Comparison of ENCODE assay signal across 8 cellular contexts in genomic region chr6:3157151-3157933, GRCh38. TPM values are rescaled to one million over a fixed set of nuclear protein-coding genes. Genes with fewer than 3 reads are reported as not detected.
A peak's percentile ranks its signal among the peaks of the same experiment; 100 is the strongest.
DNase-seq lines count a peak whose midpoint lies in the region; ATAC-seq and TF ChIP-seq lines count a peak whose summit lies in the region.

TUBB2A (minus strand) TSS chr6:3157544; CDS start chr6:3157463, 81 bp downstream.

- peaks cover 25% of the 10 kb centered on the region for H3K4me1 ChIP-seq in DND-41 (ENCODE audit: insufficient read depth, low read length)
- H3K4me1 ChIP-seq in trophoblast cell (ENCODE audit: control insufficient read depth in 1 of 2, insufficient read depth in 2 of 2, low read length in 2 of 2), result peaks cover 6 to 15% of the 10 kb centered on the region in 2 experiments
- H3K4me1 ChIP-seq in tibial nerve, result peaks cover 0 to 42% (median 0%) of the 10 kb centered on the region in 4 donors

- peak within 1 kb of the TSS; percentile 92 for H2AK5ac ChIP-seq in trophoblast cell (ENCODE audit: low read length)

- intact Hi-C loops in Right ventricle myocardium superior (cut with DNase I), result loop anchor here (5.0 kb wide), 1 partner anchor 95 kb away; no protein-coding TSS in a partner anchor

- POLR2A ChIA-PET in activated naive CD8-positive, alpha-beta T cell treated with anti-CD3 and anti-CD28 coated beads, Interleukin-2, amount 10 ng/mL, durations not matched to agents 7 days and 5 days (lab: Charles Lee), result interaction anchor here (0.6 to 1.3 kb wide), 7 partner anchors 9 to 464 kb away, joined by 3 to 5 read pairs (median 3); partner anchors contain the start of gene BPHL

- peak; percentile 85 for ATAC-seq in DND-41 (ENCODE audit: insufficient read depth, low read depth)
- peak; percentile 79 for ATAC-seq in GM21515 (IDR thresholded peaks at IDR 0.05; ENCODE audit: unreplicated experiment)
- peak; percentile 71 for ATAC-seq in activated naive CD8-positive, alpha-beta T cell treated with anti-CD3 and anti-CD28 coated beads, Interleukin-2, amount 10 ng/mL, durations not matched to agents 7 days and 5 days (ENCODE audit: low read depth)
- peak; percentile 92 for ATAC-seq in Right ventricle myocardium superior (ENCODE audit: poor library complexity)

- H3K79me2 ChIP-seq in DND-41 (ENCODE audit: insufficient read depth, low read length), result no peaks in the 10 kb centered on the region
- peaks cover 12% of the 10 kb centered on the region for H3K79me2 ChIP-seq in trophoblast cell (ENCODE audit: control insufficient read depth, insufficient read depth, low read length, poor library complexity)

- peak within 1 kb of the TSS; percentile 86 for H4K12ac ChIP-seq in trophoblast cell (ENCODE audit: low read depth, low read length)

- peak within 1 kb of the TSS; percentile 98 for H2BK120ac ChIP-seq in trophoblast cell (ENCODE audit: insufficient read depth, low read length, poor library complexity)

- H3K4me3 ChIP-seq in DND-41 (ENCODE audit: low read depth in 1 of 2, low read length in 2 of 2) (peak within 1 kb of the TSS; percentile 39 to 65; a peak in 3 of 4 replicates), trophoblast cell (ENCODE audit: low read depth, low read length) (peak within 1 kb of the TSS; percentile 94), tibial nerve (peak within 1 kb of the TSS; percentile 73 to 98 (median 86))

- H3K27ac ChIP-seq in DND-41 (ENCODE audit: low read length), result no peak within 1 kb of the TSS; the same call in 1 of the 2 replicates
- peak within 1 kb of the TSS; percentile 73 for H3K27ac ChIP-seq in trophoblast cell (ENCODE audit: low read depth, low read length)
- H3K27ac ChIP-seq in tibial nerve, result peak within 1 kb of the TSS; percentile 97 to 100 (median 100)

- no peak within 1 kb of the TSS for H3K23ac ChIP-seq in trophoblast cell (ENCODE audit: low read length)

- peaks cover 3% of the 10 kb centered on the region for H3K36me3 Mint-ChIP-seq in activated naive CD8-positive, alpha-beta T cell treated with anti-CD3 and anti-CD28 coated beads, Interleukin-2, amount 10 ng/mL, durations not matched to agents 7 days and 5 days

- H3K9ac ChIP-seq in DND-41 (ENCODE audit: low read depth, low read length), result peak within 1 kb of the TSS; percentile 63
- peak within 1 kb of the TSS; percentile 95 for H3K9ac ChIP-seq in trophoblast cell (ENCODE audit: low read length)

- H4K91ac ChIP-seq in trophoblast cell (ENCODE audit: low read depth, low read length), result peak within 1 kb of the TSS; percentile 100

- TF ChIP-seq CTCF in DND-41 (IDR thresholded peaks at IDR 0.05; ENCODE audit: borderline replicate concordance, extremely low read depth, low read length, poor library complexity, severe bottlenecking) (peak; percentile 53), tibial nerve (IDR thresholded peaks at IDR 0.05) (peak; percentile 55 to 90 (median 73))

- H3K9me3 Mint-ChIP-seq in activated naive CD8-positive, alpha-beta T cell treated with anti-CD3 and anti-CD28 coated beads, Interleukin-2, amount 10 ng/mL, durations not matched to agents 7 days and 5 days, result no peaks in the 10 kb centered on the region

- peak; percentile 97 to 99 for TF ChIP-seq POLR2A in tibial nerve (IDR thresholded peaks at IDR 0.05)

- H3K4me2 ChIP-seq in DND-41 (ENCODE audit: insufficient read depth, low read length), result peak within 1 kb of the TSS; percentile 96
- H3K4me2 ChIP-seq in trophoblast cell (ENCODE audit: low read length), result peak within 1 kb of the TSS; percentile 78

- peak within 1 kb of the TSS; percentile 82 for H3K4me3 Mint-ChIP-seq in activated naive CD8-positive, alpha-beta T cell treated with anti-CD3 and anti-CD28 coated beads, Interleukin-2, amount 10 ng/mL, durations not matched to agents 7 days and 5 days

- peak within 1 kb of the TSS; percentile 93 for H3K18ac ChIP-seq in trophoblast cell (ENCODE audit: low read length)

- H2BK5ac ChIP-seq in trophoblast cell (ENCODE audit: low read depth, low read length, poor library complexity), result peak within 1 kb of the TSS; percentile 93

- H3K79me1 ChIP-seq in trophoblast cell (ENCODE audit: low read length), result peaks cover 13% of the 10 kb centered on the region

- peak within 1 kb of the TSS; percentile 94 for H3K14ac ChIP-seq in trophoblast cell (ENCODE audit: low read length)

- H3K9me3 ChIP-seq in DND-41 (ENCODE audit: insufficient read depth, low read length, severe bottlenecking) (no peaks in the 10 kb centered on the region), trophoblast cell (ENCODE audit: insufficient read depth, low read depth, low read length) (no peaks in the 10 kb centered on the region), tibial nerve (no peaks in the 10 kb centered on the region)

- peak within 1 kb of the TSS; percentile 78 for H3K27ac Mint-ChIP-seq in activated naive CD8-positive, alpha-beta T cell treated with anti-CD3 and anti-CD28 coated beads, Interleukin-2, amount 10 ng/mL, durations not matched to agents 7 days and 5 days

- H3K27me3 Mint-ChIP-seq in activated naive CD8-positive, alpha-beta T cell treated with anti-CD3 and anti-CD28 coated beads, Interleukin-2, amount 10 ng/mL, durations not matched to agents 7 days and 5 days, result peaks cover 38% of the 10 kb centered on the region

- TF ChIP-seq EP300 in tibial nerve (IDR thresholded peaks at IDR 0.05), result peak in 1 of 2 donors; percentile 97

- H3K4ac ChIP-seq in trophoblast cell (ENCODE audit: low read depth, low read length), result peak within 1 kb of the TSS; percentile 98

- H2BK12ac ChIP-seq in trophoblast cell (ENCODE audit: low read length), result peak within 1 kb of the TSS; percentile 54

- H4K20me1 ChIP-seq in DND-41 (ENCODE audit: insufficient read depth, low read length), result no peaks in the 10 kb centered on the region

- no peaks in the 10 kb centered on the region for H3K36me3 ChIP-seq in DND-41 (ENCODE audit: insufficient read depth, low read length)
- H3K36me3 ChIP-seq in trophoblast cell (ENCODE audit: control insufficient read depth in 1 of 2, insufficient read depth in 2 of 2, low read length in 2 of 2), result peaks cover 10 to 14% of the 10 kb centered on the region in 2 experiments
- H3K36me3 ChIP-seq in tibial nerve, result peaks cover 0 to 23% (median 0%) of the 10 kb centered on the region in 3 donors

- H2AFZ ChIP-seq in DND-41 (ENCODE audit: low read depth, low read length) (peak within 1 kb of the TSS; percentile 73), trophoblast cell (ENCODE audit: insufficient read depth, low read length, poor library complexity) (peak within 1 kb of the TSS; percentile 86)

- H3K27me3 ChIP-seq in DND-41 (ENCODE audit: insufficient read depth, low read length, poor library complexity) (peaks cover 39% of the 10 kb centered on the region), trophoblast cell (ENCODE audit: insufficient read depth, low read length) (no peaks in the 10 kb centered on the region), tibial nerve (no peaks in the 10 kb centered on the region)

- DNase-seq in DND-41 (peak; percentile 76), HuH-7.5 (ENCODE audit: low spot score) (peak; percentile 83), SKM-1 treated with dmso at 0.1 percent for 144 hours (lab: John Stamatoyannopoulos, UW; ENCODE audit: unreplicated experiment) (peak; percentile 49), Right ventricle myocardium superior (peak; percentile 92), trophoblast cell (peak; percentile 71 to 89), tibial nerve (ENCODE audit: low spot score in 2 of 2) (peak; percentile 82)
- DNase-seq in activated naive CD8-positive, alpha-beta T cell treated with anti-CD3 and anti-CD28 coated beads, Interleukin-2, amount 10 ng/mL, durations not matched to agents 7 days and 5 days, result peak; percentile 92

- H4K8ac ChIP-seq in trophoblast cell (ENCODE audit: low read depth, low read length), result peak within 1 kb of the TSS; percentile 98

- no CpG with 5 or more reads among the region's 95 CpGs for WGBS in trophoblast cell (ENCODE audit: extremely low coverage, insufficient coverage, insufficient read length)
- 0% methylated on average over 10 to 71 of the region's 95 CpGs for WGBS in tibial nerve, 2 donors

- H3K4me1 Mint-ChIP-seq in activated naive CD8-positive, alpha-beta T cell treated with anti-CD3 and anti-CD28 coated beads, Interleukin-2, amount 10 ng/mL, durations not matched to agents 7 days and 5 days, result peaks cover 15% of the 10 kb centered on the region

RNA-seq across cellular contexts. Expression of gene TUBB2A, which starts in this region (rescaled TPM):
- total RNA-seq in activated naive CD8-positive, alpha-beta T cell treated with anti-CD3 and anti-CD28 coated beads, Interleukin-2, amount 10 ng/mL, durations not matched to agents 7 days and 5 days, result 1 to 10 TPM; 1.9 to 2.2 TPM
- total RNA-seq in Right ventricle myocardium superior, result 18.2 TPM
- 167 and 171 TPM in 2 replicates for polyA plus RNA-seq in trophoblast cell (2013)
- 100 to 1,000 TPM in 1 of 4 donors, 10 to 100 TPM in 3; 37.5 to 100 (median 68.0) TPM for total RNA-seq in tibial nerve
